Comparison of ENCODE assay signal across 20 cellular contexts in genomic region chr5:103102234-103102633, GRCh38. TPM values are rescaled to one million over a fixed set of nuclear protein-coding genes. Genes with fewer than 3 reads are reported as not detected.
A peak's percentile ranks its signal among the peaks of the same experiment; 100 is the strongest.
DNase-seq lines count a peak whose midpoint lies in the region; ATAC-seq, FAIRE-seq and TF ChIP-seq lines count a peak whose summit lies in the region.
"Had no signal": no experiment of that assay in that cellular context is flagged by ENCODE, and none has a peak within 500 bp of the region (broad histone marks: within the 10 kb centered on the region; RNA-seq: fewer than 3 reads in every experiment).

No MANE protein-coding gene starts in this region.

- H2AFZ ChIP-seq in HepG2 (ENCODE audit: low read length) (no peak overlapping the region), K562 (ENCODE audit: low read depth, low read length) (no peak overlapping the region)

- H3K4me2 ChIP-seq in HepG2 (ENCODE audit: low read depth, low read length) (no peak overlapping the region), K562 (ENCODE audit: insufficient read depth, low read length) (no peak overlapping the region)
- H3K4me2 ChIP-seq: BLaER1 treated with 17β-estradiol and CSF1 and Interleukin-3, amounts not matched to agents 10 nM and 100 nM had no signal

- H3K4me1 ChIP-seq in HepG2 (ENCODE audit: insufficient read depth, low read length) (no peaks in the 10 kb centered on the region), right lobe of liver (no peaks in the 10 kb centered on the region), HEK293 (ENCODE audit: control insufficient read depth, insufficient read depth, low read length) (no peaks in the 10 kb centered on the region), K562 (replicated peaks in 1 of 2; ENCODE audit: control insufficient read depth in 2 of 2, insufficient read depth in 2 of 2, low read length in 2 of 2) (peaks cover 0 to 8% of the 10 kb centered on the region in 2 experiments; a peak in 3 of 5 replicates), thyroid gland (no peaks in the 10 kb centered on the region)
- H3K4me1 ChIP-seq: Caco-2 had no signal

- in situ Hi-C loops in HepG2 (cut with HindIII; ENCODE audit: extremely low pct_ligation_motif_present, low pct_unique_long_range_greater_than_20kb), result no loop called here
- in situ Hi-C loops in K562 (cut with MboI), result no loop called here

- H4K20me1 ChIP-seq in HepG2 (ENCODE audit: insufficient read depth, low read length) (no peaks in the 10 kb centered on the region), K562 (replicated peaks; ENCODE audit: control insufficient read depth, insufficient read depth, low read length) (no peaks in the 10 kb centered on the region)
- H4K20me1 ChIP-seq: BLaER1 treated with 17β-estradiol and CSF1 and Interleukin-3, amounts not matched to agents 10 nM and 100 nM had no signal

- BruUV-seq in HepG2 (replicated peaks; lab: Mats Ljungman, UMichigan), result no TSS peak
- BruUV-seq in K562 (replicated peaks; lab: Mats Ljungman, UMichigan), result no TSS peak

- H3K36me3 ChIP-seq in HepG2 (replicated peaks in 1 of 2; ENCODE audit: control insufficient read depth in 1 of 2, insufficient read depth in 2 of 2, low read length in 2 of 2) (peaks cover 0 to 18% of the 10 kb centered on the region in 2 experiments; a peak in 4 of 5 replicates), right lobe of liver (peaks cover 0 to 27% (median 2%) of the 10 kb centered on the region in 4 donors), HEK293 (ENCODE audit: control insufficient read depth in 2 of 2, insufficient read depth in 1 of 2, low read length in 2 of 2) (peaks cover 10 to 15% of the 10 kb centered on the region in 2 experiments; a peak in 2 of 3 replicates), K562 (ENCODE audit: control insufficient read depth, insufficient read depth, low read length) (peaks cover 3% of the 10 kb centered on the region; the same call in 1 of the 3 replicates), thyroid gland (no peaks in the 10 kb centered on the region)

- H3K4me3 ChIP-seq in HepG2 (replicated peaks in 1 of 3; ENCODE audit: insufficient read depth in 1 of 3, low read depth in 2 of 3, low read length in 3 of 3) (no peak overlapping the region), right lobe of liver (no peak overlapping the region), HEK293 (ENCODE audit: low read depth, low read length) (no peak overlapping the region), K562 (no peak overlapping the region), thyroid gland (replicated peaks in 1 of 3) (no peak overlapping the region)
- H3K4me3 ChIP-seq: BLaER1 treated with 17β-estradiol and CSF1 and Interleukin-3, amounts not matched to agents 10 nM and 100 nM had no signal

- no peak for DNase-seq in HepG2 (ENCODE audit: low spot score)
- no peak for DNase-seq in right lobe of liver
- DNase-seq in GM12891 (ENCODE audit: insufficient read length, low spot score), result no peak
- no peak for DNase-seq in K562 (ENCODE audit: extremely low read depth in 1 of 4, low spot score in 3 of 4)
- no peak for DNase-seq in thyroid gland
- DNase-seq in activated gamma-delta T cell treated with Interleukin-2 at 50 U/mL for 16 hours, result no peak
- DNase-seq: 8988T; AML-193; Caco-2; Calu3; CD4-positive, alpha-beta T cell; CD8-positive, alpha-beta T cell; DMS79 treated with DMSO at 0.1 percent for 48 hours; GF-D8 had no signal

- no peak overlapping the region for H3K27ac ChIP-seq in HepG2 (ENCODE audit: extremely low read length, insufficient read depth, low read length)
- no peak overlapping the region for H3K27ac ChIP-seq in right lobe of liver
- no peak overlapping the region for H3K27ac ChIP-seq in HEK293 (ENCODE audit: extremely low read depth, low read depth, low read length)
- H3K27ac ChIP-seq in K562 (ENCODE audit: extremely low read depth, low read depth, low read length), result no peak overlapping the region
- no peak overlapping the region for H3K27ac ChIP-seq in thyroid gland
- H3K27ac ChIP-seq: BLaER1 treated with 17β-estradiol and CSF1 and Interleukin-3, amounts not matched to agents 10 nM and 100 nM; C4-2B had no signal

- ATAC-seq in HepG2 (no peak), right lobe of liver (no peak), K562 (no peak), SK-N-SH treated with all-trans-retinoic acid at 6 μM for 48 hours (no peak)
- ATAC-seq: CD8-positive, alpha-beta T cell had no signal

- no peaks in the 10 kb centered on the region for H3K9me1 ChIP-seq in K562 (ENCODE audit: control insufficient read depth, insufficient read depth, low read length)

- H3K79me2 ChIP-seq in HepG2 (ENCODE audit: insufficient read depth, low read length) (no peaks in the 10 kb centered on the region), K562 (ENCODE audit: control insufficient read depth, insufficient read depth, low read length) (no peaks in the 10 kb centered on the region)

- H3K9ac ChIP-seq in HepG2 (ENCODE audit: insufficient read depth, low read depth, low read length) (no peak overlapping the region), K562 (ENCODE audit: insufficient read depth in 1 of 2, low read depth in 2 of 2, low read length in 2 of 2) (no peak overlapping the region)
- H3K9ac ChIP-seq: BLaER1 treated with 17β-estradiol and CSF1 and Interleukin-3, amounts not matched to agents 10 nM and 100 nM had no signal

- no peak for TF ChIP-seq RAD21 in HepG2 (CRISPR knock-in tag; IDR thresholded peaks at IDR 0.05)
- TF ChIP-seq RAD21 in K562 (CRISPR knock-in tag; conservative IDR thresholded peaks at IDR 0.05 in 1 of 2, IDR thresholded peaks at IDR 0.05 in 1 of 2), result no peak

- no peak for TF ChIP-seq EP300 in HepG2 (IDR thresholded peaks at IDR 0.05; ENCODE audit: low read depth in 2 of 2, low read length in 2 of 2)
- no peak for TF ChIP-seq EP300 in HepG2 (CRISPR knock-in tag; IDR thresholded peaks at IDR 0.05; ENCODE audit: borderline replicate concordance)
- TF ChIP-seq EP300 in K562 (IDR thresholded peaks at IDR 0.05; ENCODE audit: low read length), result no peak

- POLR2A ChIA-PET in HepG2 (lab: Yijun Ruan, JAX) (interaction anchor here (1.4 kb wide), 1 partner anchor 18 kb away, joined by 3 read pairs; the partner anchor contains the start of genes GIN1 and PPIP5K2), HEK293 (lab: Yijun Ruan, JAX) (no interaction called here), K562 (lab: Yijun Ruan, JAX) (interaction anchor here (2.7 kb wide), 1 partner anchor 17 kb away, joined by 9 read pairs; the partner anchor contains the start of genes GIN1 and PPIP5K2)

- TF ChIP-seq CTCF in HepG2 (CRISPR knock-in tag; IDR thresholded peaks at IDR 0.05) (no peak), right lobe of liver (IDR thresholded peaks at IDR 0.05) (no peak), HEK293 (tag by site-specific recombination; IDR thresholded peaks at IDR 0.05) (no peak), K562 (IDR thresholded peaks at IDR 0.05 in 2 of 3, conservative IDR thresholded peaks at IDR 0.05 in 1 of 3; ENCODE audit: insufficient read depth in 2 of 3, low read depth in 1 of 3, low read length in 3 of 3) (no peak), thyroid gland (IDR thresholded peaks at IDR 0.05) (no peak)

- no peaks in the 10 kb centered on the region for H3K27me3 ChIP-seq in HepG2 (ENCODE audit: control insufficient read depth in 1 of 2, insufficient read depth in 2 of 2, low read length in 2 of 2)
- no peaks in the 10 kb centered on the region for H3K27me3 ChIP-seq in right lobe of liver
- H3K27me3 ChIP-seq in K562 (ENCODE audit: control insufficient read depth in 2 of 2, insufficient read depth in 2 of 2, low read length in 2 of 2), result no peaks in the 10 kb centered on the region
- H3K27me3 ChIP-seq in thyroid gland, result no peaks in the 10 kb centered on the region
- H3K27me3 ChIP-seq: BLaER1 treated with 17β-estradiol and CSF1 and Interleukin-3, amounts not matched to agents 10 nM and 100 nM had no signal

- intact Hi-C loops in HepG2 (cut with micrococcal nuclease; ENCODE audit: unreplicated experiment), result no loop called here
- intact Hi-C loops in right lobe of liver (cut with DNase I), result no loop called here
- intact Hi-C loops in K562 (cut with micrococcal nuclease), result no loop called here
- intact Hi-C loops in thyroid gland (cut with DNase I), result no loop called here

- CTCF ChIA-PET in HepG2 (lab: Yijun Ruan, JAX; ENCODE audit: low intra/inter-chr PET ratio, low total read pairs) (no interaction called here), HEK293 (lab: Yijun Ruan, JAX) (interaction anchor here (0.7 kb wide), 1 partner anchor 1089 kb away, joined by 4 read pairs; no protein-coding TSS in a partner anchor), K562 (lab: Yijun Ruan, JAX; ENCODE audit: low intra/inter-chr PET ratio) (no interaction called here)

- H3K9me3 ChIP-seq in HepG2 (ENCODE audit: low read length) (no peaks in the 10 kb centered on the region), right lobe of liver (no peaks in the 10 kb centered on the region), HEK293 (ENCODE audit: control insufficient read depth, insufficient read depth, low read depth, low read length) (no peaks in the 10 kb centered on the region), K562 (replicated peaks; ENCODE audit: control insufficient read depth, insufficient read depth, low read depth, low read length) (no peaks in the 10 kb centered on the region), thyroid gland (no peaks in the 10 kb centered on the region)
- H3K9me3 ChIP-seq: BLaER1 treated with 17β-estradiol and CSF1 and Interleukin-3, amounts not matched to agents 10 nM and 100 nM; Caco-2 had no signal

- TF ChIP-seq POLR2A in HepG2 (IDR thresholded peaks at IDR 0.05; ENCODE audit: insufficient read depth in 1 of 2, low read depth in 2 of 2, low read length in 2 of 2) (no peak), right lobe of liver (IDR thresholded peaks at IDR 0.05) (no peak), GM12891 (IDR thresholded peaks at IDR 0.05; ENCODE audit: low read depth, low read length) (no peak), K562 (conservative IDR thresholded peaks at IDR 0.05) (no peak), thyroid gland (IDR thresholded peaks at IDR 0.05) (no peak)

- FAIRE-seq in HepG2 (lab: Jason Lieb, UNC) (no peak), GM12891 (lab: Jason Lieb, UNC) (peak; percentile 82), K562 (lab: Jason Lieb, UNC) (no peak)
- FAIRE-seq: D721Med, GM18507 had no signal

- WGBS in HepG2 (ENCODE audit: low lambda C conversion rate), result 92% methylated on average over 1 of the region's 1 CpG
- WGBS in right lobe of liver (ENCODE audit: insufficient coverage, low coverage, low lambda C conversion rate, missing lambda C conversion rate), result 82% methylated on average over 1 of the region's 1 CpG
- WGBS in K562 (ENCODE audit: insufficient coverage, low coverage, missing lambda C conversion rate), result 50% methylated on average over 1 of the region's 1 CpG
- WGBS in thyroid gland, 2 donors, result 95 to 96% methylated on average over 1 of the region's 1 CpG

RNA-seq across cellular contexts. Expression of gene GIN1, which starts 17.7 kb away (rescaled TPM):
- total RNA-seq in HepG2 (2016; rRNA removed; fragmentation: Illumina TruSeq; extraction: Trizol) (7.7 and 9.5 TPM in 2 replicates), right lobe of liver (1 to 10 TPM; 3.7 to 5.7 (median 4.6) TPM), K562 (2014; rRNA removed) (2.4 and 2.6 TPM in 2 replicates), K562 (2014; rRNA removed; fragmentation: Illumina TruSeq; extraction: Trizol) (9.4 and 11.0 TPM in 2 replicates), K562 (2015; rRNA removed; fragmentation: Illumina TruSeq; extraction: Trizol) (6.7 and 6.8 TPM in 2 replicates), K562 (2021) (7.8 TPM in 2 replicates), thyroid gland (10 to 100 TPM in 3 of 4 donors, 1 to 10 TPM in 1; 8.6 to 14.9 (median 11.6) TPM)
- total RNA-seq in HepG2 (2016; cell fraction: cytosol; rRNA removed; fragmentation: Illumina TruSeq; extraction: Trizol; ENCODE audit: low read depth), result 2.7 and 3.1 TPM in 2 replicates
- 6.9 and 9.0 TPM in 2 replicates for total RNA-seq in HepG2 (2016; cell fraction: insoluble cytoplasmic fraction; rRNA removed; fragmentation: Illumina TruSeq; extraction: Trizol)
- 2.7 and 3.4 TPM in 2 replicates for total RNA-seq in HepG2 (2016; cell fraction: membrane; rRNA removed; fragmentation: Illumina TruSeq; extraction: Trizol)
- total RNA-seq in HepG2 (2016; cell fraction: nucleus; rRNA removed; fragmentation: Illumina TruSeq; extraction: Trizol), result 10.8 and 11.6 TPM in 2 replicates
- polyA plus RNA-seq in HepG2 (2011; rRNA removed) (1.7 and 2.3 TPM in 2 replicates), K562 (2011; rRNA removed) (8.3 and 9.8 TPM in 2 replicates), K562 (2014; fragmentation: Illumina TruSeq; extraction: Trizol) (5.3 and 6.2 TPM in 2 replicates), K562 (2014; fragmentation: Nextera tagmentation; extraction: Ambion mirVana) (1 to 10 TPM; 9.2 TPM), K562 (2014; rRNA removed) (6.2 and 8.8 TPM in 2 replicates)
- 0.86 and 1.2 TPM in 2 replicates for polyA plus RNA-seq in HepG2 (2011; cell fraction: cytosol; rRNA removed)
- 0.88 and 1.8 TPM in 2 replicates for polyA plus RNA-seq in HepG2 (2011; cell fraction: nucleus; rRNA removed)
- 3.5 and 4.0 TPM in 2 replicates for polyA plus RNA-seq in HepG2 (2012)
- polyA plus RNA-seq in HepG2 (2016; cell fraction: cytosol; fragmentation: Illumina TruSeq; extraction: Trizol; ENCODE audit: low read depth), result 0.50 and 0.83 TPM in 2 replicates
- 5.7 and 7.4 TPM in 2 replicates for polyA plus RNA-seq in HepG2 (2016; cell fraction: insoluble cytoplasmic fraction; fragmentation: Illumina TruSeq; extraction: Trizol; ENCODE audit: low read depth)
- polyA plus RNA-seq in HepG2 (2016; cell fraction: membrane; fragmentation: Illumina TruSeq; extraction: Trizol; ENCODE audit: low read depth), result 1.3 and 2.1 TPM in 2 replicates
- 3.9 and 11.0 TPM in 2 replicates for polyA plus RNA-seq in HepG2 (2016; cell fraction: nucleus; fragmentation: Illumina TruSeq; extraction: Trizol; ENCODE audit: insufficient read depth, low read depth)
- 2.7 and 3.6 TPM in 2 replicates for polyA minus RNA-seq in HepG2 (2011; rRNA and poly(A)+ RNA removed; ENCODE audit: low replicate concordance)
- 2.5 TPM in 2 replicates for polyA minus RNA-seq in HepG2 (2011; cell fraction: cytosol; rRNA and poly(A)+ RNA removed)
- 12.4 and 21.9 TPM in 2 replicates for polyA minus RNA-seq in HepG2 (2011; cell fraction: nucleus; rRNA and poly(A)+ RNA removed)
- polyA plus RNA-seq in GM12891 (2012; ENCODE audit: low read depth, missing spikeins), result 4.0 TPM
- 6.1 and 25.6 TPM in 2 replicates for total RNA-seq in K562 (2011; cell fraction: chromatin; rRNA removed; ENCODE audit: low replicate concordance)
- 2.8 and 6.7 TPM in 2 replicates for total RNA-seq in K562 (2011; cell fraction: nucleolus; rRNA removed)
- total RNA-seq in K562 (2011; cell fraction: nucleoplasm; rRNA removed), result 6.5 and 10.2 TPM in 2 replicates
- polyA plus RNA-seq in K562 (2011; cell fraction: cytosol; rRNA removed), result 0.75 and 1.7 TPM in 2 replicates
- 2.6 and 4.8 TPM in 2 replicates for polyA plus RNA-seq in K562 (2011; cell fraction: nucleus; rRNA removed)
- 4.7 and 6.1 TPM in 2 replicates for polyA plus RNA-seq in K562 (2012)
- 8.6 and 12.1 TPM in 2 replicates for polyA minus RNA-seq in K562 (2011; rRNA and poly(A)+ RNA removed)
- polyA minus RNA-seq in K562 (2011; cell fraction: cytosol; rRNA and poly(A)+ RNA removed), result 1.4 and 3.8 TPM in 2 replicates
- 8.6 and 17.8 TPM in 2 replicates for polyA minus RNA-seq in K562 (2011; cell fraction: nucleus; rRNA and poly(A)+ RNA removed)

RNA-seq across cellular contexts. Expression of gene PPIP5K2, which starts 17.9 kb away (rescaled TPM):
- total RNA-seq in HepG2 (2016; rRNA removed; fragmentation: Illumina TruSeq; extraction: Trizol) (45.6 and 85.2 TPM in 2 replicates), right lobe of liver (10 to 100 TPM; 19.4 to 30.6 (median 26.3) TPM), K562 (2014; rRNA removed) (50.6 and 63.2 TPM in 2 replicates), K562 (2014; rRNA removed; fragmentation: Illumina TruSeq; extraction: Trizol) (150 and 177 TPM in 2 replicates), K562 (2015; rRNA removed; fragmentation: Illumina TruSeq; extraction: Trizol) (135 and 146 TPM in 2 replicates), K562 (2021) (116 and 134 TPM in 2 replicates), thyroid gland (10 to 100 TPM; 40.1 to 60.8 (median 57.7) TPM)
- 4.7 and 4.8 TPM in 2 replicates for total RNA-seq in HepG2 (2016; cell fraction: cytosol; rRNA removed; fragmentation: Illumina TruSeq; extraction: Trizol; ENCODE audit: low read depth)
- total RNA-seq in HepG2 (2016; cell fraction: insoluble cytoplasmic fraction; rRNA removed; fragmentation: Illumina TruSeq; extraction: Trizol), result 48.3 and 82.7 TPM in 2 replicates
- 21.1 and 21.5 TPM in 2 replicates for total RNA-seq in HepG2 (2016; cell fraction: membrane; rRNA removed; fragmentation: Illumina TruSeq; extraction: Trizol)
- 76.4 and 84.8 TPM in 2 replicates for total RNA-seq in HepG2 (2016; cell fraction: nucleus; rRNA removed; fragmentation: Illumina TruSeq; extraction: Trizol)
- polyA plus RNA-seq in HepG2 (2011; rRNA removed) (12.7 and 19.7 TPM in 2 replicates), K562 (2011; rRNA removed) (90.2 and 107 TPM in 2 replicates), K562 (2014; fragmentation: Illumina TruSeq; extraction: Trizol) (80.9 and 99.1 TPM in 2 replicates), K562 (2014; fragmentation: Nextera tagmentation; extraction: Ambion mirVana) (10 to 100 TPM; 66.1 to 76.5 TPM), K562 (2014; rRNA removed) (39.4 and 42.7 TPM in 2 replicates)
- polyA plus RNA-seq in HepG2 (2011; cell fraction: cytosol; rRNA removed), result 5.6 and 9.0 TPM in 2 replicates
- 10.3 and 10.4 TPM in 2 replicates for polyA plus RNA-seq in HepG2 (2011; cell fraction: nucleus; rRNA removed)
- polyA plus RNA-seq in HepG2 (2012), result 9.5 and 19.4 TPM in 2 replicates
- 1.2 and 1.5 TPM in 2 replicates for polyA plus RNA-seq in HepG2 (2016; cell fraction: cytosol; fragmentation: Illumina TruSeq; extraction: Trizol; ENCODE audit: low read depth)
- polyA plus RNA-seq in HepG2 (2016; cell fraction: insoluble cytoplasmic fraction; fragmentation: Illumina TruSeq; extraction: Trizol; ENCODE audit: low read depth), result 42.7 and 48.8 TPM in 2 replicates
- polyA plus RNA-seq in HepG2 (2016; cell fraction: membrane; fragmentation: Illumina TruSeq; extraction: Trizol; ENCODE audit: low read depth), result 6.0 and 6.8 TPM in 2 replicates
- polyA plus RNA-seq in HepG2 (2016; cell fraction: nucleus; fragmentation: Illumina TruSeq; extraction: Trizol; ENCODE audit: insufficient read depth, low read depth), result 56.7 and 58.8 TPM in 2 replicates
- polyA minus RNA-seq in HepG2 (2011; rRNA and poly(A)+ RNA removed; ENCODE audit: low replicate concordance), result 54.6 and 63.8 TPM in 2 replicates
- 24.6 and 32.6 TPM in 2 replicates for polyA minus RNA-seq in HepG2 (2011; cell fraction: cytosol; rRNA and poly(A)+ RNA removed)
- 139 and 150 TPM in 2 replicates for polyA minus RNA-seq in HepG2 (2011; cell fraction: nucleus; rRNA and poly(A)+ RNA removed)
- 13.9 TPM for polyA plus RNA-seq in GM12891 (2012; ENCODE audit: low read depth, missing spikeins)
- 42.4 and 184 TPM in 2 replicates for total RNA-seq in K562 (2011; cell fraction: chromatin; rRNA removed; ENCODE audit: low replicate concordance)
- 19.2 and 28.4 TPM in 2 replicates for total RNA-seq in K562 (2011; cell fraction: nucleolus; rRNA removed)
- 39.8 and 51.8 TPM in 2 replicates for total RNA-seq in K562 (2011; cell fraction: nucleoplasm; rRNA removed)
- 16.2 and 34.8 TPM in 2 replicates for polyA plus RNA-seq in K562 (2011; cell fraction: cytosol; rRNA removed)
- 40.6 and 64.8 TPM in 2 replicates for polyA plus RNA-seq in K562 (2011; cell fraction: nucleus; rRNA removed)
- polyA plus RNA-seq in K562 (2012), result 50.5 and 69.4 TPM in 2 replicates
- polyA minus RNA-seq in K562 (2011; rRNA and poly(A)+ RNA removed), result 203 and 248 TPM in 2 replicates
- polyA minus RNA-seq in K562 (2011; cell fraction: cytosol; rRNA and poly(A)+ RNA removed), result 63.3 and 63.7 TPM in 2 replicates
- polyA minus RNA-seq in K562 (2011; cell fraction: nucleus; rRNA and poly(A)+ RNA removed), result 78.6 and 162 TPM in 2 replicates
